ENCODE assay signal across 13 cellular contexts in genomic region chr9:134214766-134215394, GRCh38. TPM values are rescaled to one million over a fixed set of nuclear protein-coding genes. Genes with fewer than 3 reads are reported as not detected.
DNase-seq lines count a peak whose midpoint lies in the region; ATAC-seq and TF ChIP-seq lines count a peak whose summit lies in the region.
"Had no signal": no experiment of that assay in that cellular context is flagged by ENCODE, and none has a peak within 500 bp of the region (broad histone marks: within the 10 kb centered on the region; RNA-seq: fewer than 3 reads in every experiment).

No MANE protein-coding gene starts in this region.

- ATAC-seq in RWPE2 (ENCODE audit: low read depth) (no peak), HG02981 (IDR thresholded peaks at IDR 0.05; ENCODE audit: unreplicated experiment) (no peak)

- H3K4me3 ChIP-seq in RWPE2 (ENCODE audit: severe bottlenecking): no peak overlapping the region
- no peak overlapping the region for H3K4me3 ChIP-seq in esophagus muscularis mucosa
- no peak overlapping the region for H3K4me3 ChIP-seq in mucosa of rectum (ENCODE audit: low read length in 2 of 2)
- no peak overlapping the region for H3K4me3 ChIP-seq in stomach smooth muscle (ENCODE audit: low read length in 2 of 2)

- TF ChIP-seq CTCF in RWPE2 (IDR thresholded peaks at IDR 0.05; ENCODE audit: poor library complexity, severe bottlenecking) (no peak), esophagus muscularis mucosa (IDR thresholded peaks at IDR 0.05) (no peak)

- no peak for TF ChIP-seq POLR2A in esophagus muscularis mucosa (IDR thresholded peaks at IDR 0.05; ENCODE audit: low read depth)

- H3K4me1 ChIP-seq in RWPE2 (ENCODE audit: insufficient read depth, poor library complexity, severe bottlenecking) (no peaks in the 10 kb centered on the region), esophagus muscularis mucosa (peaks cover 27 to 41% (median 35%) of the 10 kb centered on the region in 4 donors), mucosa of rectum (ENCODE audit: control insufficient read depth in 2 of 2, insufficient read depth in 2 of 2, low read length in 2 of 2) (peaks cover 4 to 8% of the 10 kb centered on the region in 2 donors), stomach smooth muscle (ENCODE audit: control insufficient read depth, insufficient read depth, low read length) (peaks cover 28% of the 10 kb centered on the region)

- no peak for TF ChIP-seq EP300 in esophagus muscularis mucosa (IDR thresholded peaks at IDR 0.05)

- intact Hi-C loops in esophagus muscularis mucosa (cut with DNase I): no loop called here

- 68% methylated on average over 20 of the region's 22 CpGs for WGBS in esophagus muscularis mucosa

- H3K9me3 ChIP-seq in RWPE2 (ENCODE audit: severe bottlenecking) (no peaks in the 10 kb centered on the region), esophagus muscularis mucosa (peaks cover 0 to 8% (median 4%) of the 10 kb centered on the region in 4 donors), mucosa of rectum (ENCODE audit: control insufficient read depth in 2 of 2, low read length in 2 of 2) (peaks cover 4 to 6% of the 10 kb centered on the region in 2 donors), stomach smooth muscle (ENCODE audit: control insufficient read depth in 2 of 2, low read length in 2 of 2) (peaks cover 0 to 7% of the 10 kb centered on the region in 2 donors)

- peak; percentile 51 for DNase-seq in RWPE2 (ENCODE audit: low spot score)
- no peak for DNase-seq in esophagus muscularis mucosa (ENCODE audit: extremely low spot score)
- no peak for DNase-seq in DMS 273 treated with DMSO at 0.1 percent for 48 hours (lab: John Stamatoyannopoulos, UW)
- no peak for DNase-seq in NCI-H345 (lab: John Stamatoyannopoulos, UW)
- no peak for DNase-seq in hepatic stellate cell (ENCODE audit: low spot score)
- DNase-seq: activated naive CD4-positive, alpha-beta T cell treated with Interleukin-2 at 50 U/mL for 16 hours; NCI-H2081 treated with DMSO at 0.1 percent for 48 hours; T-helper 2 cell had no signal

- H3K27me3 ChIP-seq in RWPE2 (ENCODE audit: insufficient read depth, poor library complexity, severe bottlenecking): no peaks in the 10 kb centered on the region
- H3K27me3 ChIP-seq in esophagus muscularis mucosa: no peaks in the 10 kb centered on the region
- no peaks in the 10 kb centered on the region for H3K27me3 ChIP-seq in mucosa of rectum (ENCODE audit: control insufficient read depth in 2 of 2, insufficient read depth in 2 of 2, low read length in 2 of 2)
- no peaks in the 10 kb centered on the region for H3K27me3 ChIP-seq in stomach smooth muscle (ENCODE audit: control insufficient read depth in 1 of 2, insufficient read depth in 2 of 2, low read length in 2 of 2)

- H3K36me3 ChIP-seq in RWPE2 (ENCODE audit: low read depth) (no peaks in the 10 kb centered on the region), esophagus muscularis mucosa (no peaks in the 10 kb centered on the region), mucosa of rectum (ENCODE audit: control insufficient read depth in 2 of 2, insufficient read depth in 2 of 2, low read length in 2 of 2) (no peaks in the 10 kb centered on the region), stomach smooth muscle (ENCODE audit: control insufficient read depth in 2 of 2, insufficient read depth in 2 of 2, low read length in 2 of 2) (no peaks in the 10 kb centered on the region)

- H3K9ac ChIP-seq in mucosa of rectum (ENCODE audit: low read depth in 1 of 2, low read length in 2 of 2) (peak overlapping the region in 1 of 2 donors; percentile 42), stomach smooth muscle (ENCODE audit: low read length in 2 of 2) (no peak overlapping the region)

- no peak overlapping the region for H3K27ac ChIP-seq in RWPE2 (ENCODE audit: poor library complexity, severe bottlenecking)
- H3K27ac ChIP-seq in esophagus muscularis mucosa (replicated peaks in 1 of 4): peak overlapping the region in 3 of 4 donors; percentile 31 to 54 (median 44)
- peak overlapping the region; percentile 74 to 76 for H3K27ac ChIP-seq in mucosa of rectum (ENCODE audit: low read depth in 2 of 2, low read length in 2 of 2)
- H3K27ac ChIP-seq in stomach smooth muscle (ENCODE audit: low read length): peak overlapping the region; percentile 41

RNA-seq across cellular contexts. Expression of gene RNU6ATAC, which starts 50.5 kb away (rescaled TPM):
- under 1 TPM in 1 of 4 donors, not detected in 3; under 0.01 TPM for total RNA-seq in esophagus muscularis mucosa
- total RNA-seq: dermis blood vessel endothelial cell, glomerular endothelial cell had no signal
